Comparison of ENCODE assay signal across 12 cellular contexts in the genomic region with DNA sequence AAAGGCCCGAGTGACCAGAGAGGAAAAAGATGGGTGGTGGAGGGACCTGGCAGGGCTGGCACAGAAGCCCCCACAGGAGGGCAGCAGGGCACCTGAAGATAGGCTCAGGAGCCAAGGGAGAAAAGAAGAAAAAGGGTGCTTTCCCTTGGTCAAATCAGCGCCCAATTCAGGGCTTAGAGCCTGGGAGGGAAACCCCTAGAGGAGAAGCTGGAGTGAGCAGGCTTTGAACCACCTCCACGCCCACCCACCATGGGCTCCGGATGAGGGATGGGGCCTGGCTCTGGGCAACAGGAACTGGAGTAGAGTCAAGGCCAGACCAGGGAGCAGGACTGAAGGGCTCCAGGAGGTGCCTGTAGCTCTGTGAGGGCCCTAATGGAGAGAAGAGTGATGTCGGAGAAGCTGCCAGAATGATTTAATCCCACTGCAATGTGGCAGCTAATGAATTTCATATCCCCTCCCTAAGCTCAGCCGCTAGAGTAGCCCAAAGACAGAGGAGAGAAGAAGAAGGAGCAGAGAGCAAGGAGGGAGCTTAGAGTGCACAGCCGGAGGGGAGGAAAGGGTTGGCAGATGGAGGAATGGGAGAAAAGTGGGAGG. TPM values are rescaled to one million over a fixed set of nuclear protein-coding genes. Genes with fewer than 3 reads are reported as not detected.
A peak's percentile ranks its signal among the peaks of the same experiment; 100 is the strongest.
DNase-seq lines count a peak whose midpoint lies in the region; ATAC-seq and TF ChIP-seq lines count a peak whose summit lies in the region.
"Had no signal": no experiment of that assay in that cellular context is flagged by ENCODE, and none has a peak within 500 bp of the region (broad histone marks: within the 10 kb centered on the region; RNA-seq: fewer than 3 reads in every experiment).

No MANE protein-coding gene starts in this region.

- H2AFZ ChIP-seq in SK-N-SH (ENCODE audit: low read depth): peak overlapping the region; percentile 65; the same call in 1 of the 2 replicates

- H3K79me2 ChIP-seq in SK-N-SH (ENCODE audit: insufficient read depth): no peaks in the 10 kb centered on the region

- intact Hi-C loops in heart left ventricle (cut with DNase I) (loop anchor here in 1 of 10 donors (10.0 kb wide), 1 partner anchor 219 kb away; no protein-coding TSS in a partner anchor), gastrocnemius medialis (cut with DNase I; ENCODE audit: low total_unique reads) (no loop called here)

- TF ChIP-seq EP300 in SK-N-SH (IDR thresholded peaks at IDR 0.05; ENCODE audit: borderline replicate concordance in 1 of 2, low read depth in 1 of 2, low read length in 1 of 2): no peak

- CTCF ChIA-PET in SK-N-SH (lab: Yijun Ruan, JAX): interaction anchor here (0.8 to 1.3 kb wide), 3 partner anchors 23 to 238 kb away, joined by 3 to 4 read pairs (median 3); no protein-coding TSS in a partner anchor
- CTCF ChIA-PET in RWPE1 (lab: Yijun Ruan, JAX): interaction anchor here (0.6 to 1.1 kb wide), 6 partner anchors 25 to 1275 kb away, joined by 3 to 11 read pairs (median 4); no protein-coding TSS in a partner anchor

- H3K9me2 ChIP-seq in SK-N-SH: no peaks in the 10 kb centered on the region

- H3K36me3 ChIP-seq in GM06990 (ENCODE audit: control insufficient read depth, insufficient read depth, low read length): no peaks in the 10 kb centered on the region
- H3K36me3 ChIP-seq in SK-N-SH (replicated peaks in 1 of 2; ENCODE audit: control insufficient read depth in 1 of 2, insufficient read depth in 2 of 2, low read length in 1 of 2): no peaks in the 10 kb centered on the region
- no peaks in the 10 kb centered on the region for H3K36me3 ChIP-seq in heart left ventricle
- H3K36me3 ChIP-seq in gastrocnemius medialis: no peaks in the 10 kb centered on the region

- WGBS in SK-N-SH (ENCODE audit: low lambda C conversion rate): 59% methylated on average over 7 of the region's 7 CpGs
- WGBS in heart left ventricle, 4 donors: 70 to 81% (median 77%) methylated on average over 7 of the region's 7 CpGs

- no peaks in the 10 kb centered on the region for H3F3A ChIP-seq in SK-N-SH (replicated peaks; ENCODE audit: insufficient read depth)

- TF ChIP-seq CTCF in GM06990 (IDR thresholded peaks at IDR 0.05; ENCODE audit: insufficient read depth, low read length, poor library complexity, severe bottlenecking) (peak; percentile 25), SK-N-SH (IDR thresholded peaks at IDR 0.05) (peak; percentile 32; the same call in 1 of the 2 replicates), heart left ventricle (IDR thresholded peaks at IDR 0.05) (no peak), gastrocnemius medialis (IDR thresholded peaks at IDR 0.05 in 4 of 5, conservative IDR thresholded peaks at IDR 0.05 in 1 of 5) (no peak), RWPE1 (conservative IDR thresholded peaks at IDR 0.05; ENCODE audit: low read depth) (no peak)

- H3K4me3 ChIP-seq in GM06990 (replicated peaks; ENCODE audit: low read depth, low read length): no peak overlapping the region
- H3K4me3 ChIP-seq in SK-N-SH (ENCODE audit: low read depth in 2 of 2, low read length in 1 of 2): no peak overlapping the region
- peak overlapping the region in 1 of 12 donors; percentile 6 for H3K4me3 ChIP-seq in heart left ventricle
- no peak overlapping the region for H3K4me3 ChIP-seq in gastrocnemius medialis
- H3K4me3 ChIP-seq: SK-N-MC had no signal

- no peak for TF ChIP-seq RAD21 in SK-N-SH (IDR thresholded peaks at IDR 0.05; ENCODE audit: low read length)

- ATAC-seq in heart left ventricle: peak; percentile 10 to 72 (median 44)
- ATAC-seq in gastrocnemius medialis: no peak
- no peak for ATAC-seq in HG03457 (IDR thresholded peaks at IDR 0.05; ENCODE audit: unreplicated experiment)
- ATAC-seq: natural killer cell had no signal

- no peaks in the 10 kb centered on the region for H3K27me3 ChIP-seq in GM06990 (replicated peaks; ENCODE audit: control insufficient read depth, insufficient read depth, low read length)
- no peaks in the 10 kb centered on the region for H3K27me3 ChIP-seq in SK-N-SH (ENCODE audit: insufficient read depth)
- no peaks in the 10 kb centered on the region for H3K27me3 ChIP-seq in heart left ventricle
- H3K27me3 ChIP-seq in gastrocnemius medialis: no peaks in the 10 kb centered on the region

- H3K9me3 ChIP-seq in SK-N-SH: no peaks in the 10 kb centered on the region
- H3K9me3 ChIP-seq in heart left ventricle: no peaks in the 10 kb centered on the region
- no peaks in the 10 kb centered on the region for H3K9me3 ChIP-seq in gastrocnemius medialis

- peak overlapping the region; percentile 31; the same call in 1 of the 2 replicates for H3K4me2 ChIP-seq in SK-N-SH

- no peak for DNase-seq in GM06990 (ENCODE audit: extremely low read depth, insufficient read length)
- DNase-seq in SK-N-SH: no peak
- DNase-seq in heart left ventricle: no peak
- DNase-seq in gastrocnemius medialis: no peak
- DNase-seq in SKM-1 treated with dmso at 0.1 percent for 144 hours (lab: John Stamatoyannopoulos, UW; ENCODE audit: unreplicated experiment): no peak
- DNase-seq in NCI-H187 treated with DMSO at 0.1 percent for 48 hours (lab: John Stamatoyannopoulos, UW): no peak
- no peak for DNase-seq in RWPE1 (ENCODE audit: low spot score)
- DNase-seq: erythroblast, natural killer cell, NCI-H1105 had no signal

- TF ChIP-seq POLR2A in heart left ventricle (IDR thresholded peaks at IDR 0.05) (no peak), gastrocnemius medialis (IDR thresholded peaks at IDR 0.05) (no peak)

- POLR2A ChIA-PET in SK-N-SH (lab: Yijun Ruan, JAX): no interaction called here
- POLR2A ChIA-PET in RWPE1 (lab: Yijun Ruan, JAX; ENCODE audit: low non-redundant PET): interaction anchor here (0.6 kb wide), 1 partner anchor 1089 kb away, joined by 5 read pairs; no protein-coding TSS in a partner anchor

- H4K20me1 ChIP-seq in SK-N-SH (ENCODE audit: insufficient read depth): no peaks in the 10 kb centered on the region

- H3K27ac ChIP-seq in SK-N-SH (ENCODE audit: low read depth in 2 of 2, low read length in 1 of 2) (no peak overlapping the region), heart left ventricle (peak overlapping the region in 10 of 12 donors; percentile 2 to 89 (median 72)), gastrocnemius medialis (peak overlapping the region; percentile 58 to 84 (median 76)), RWPE1 (no peak overlapping the region)
- H3K27ac ChIP-seq: SK-N-MC had no signal

- no peak overlapping the region for H3K9ac ChIP-seq in SK-N-SH

- peaks cover 3 to 8% of the 10 kb centered on the region in 2 experiments; a peak in 2 of 4 replicates for H3K4me1 ChIP-seq in SK-N-SH (ENCODE audit: control insufficient read depth in 1 of 2, insufficient read depth in 2 of 2, low read depth in 1 of 2, low read length in 1 of 2)
- peaks cover 0 to 57% (median 27%) of the 10 kb centered on the region in 12 donors for H3K4me1 ChIP-seq in heart left ventricle
- H3K4me1 ChIP-seq in gastrocnemius medialis: peaks cover 41 to 48% of the 10 kb centered on the region in 2 donors

- in situ Hi-C loops in gastrocnemius medialis (cut with MboI; ENCODE audit: low sequenced_read_pairs in 4 of 4): no loop called here

TF ChIP-seq in SK-N-SH, 30 proteins besides CTCF, POLR2A, EP300 and RAD21:
- TF ChIP-seq, protein P1, sequence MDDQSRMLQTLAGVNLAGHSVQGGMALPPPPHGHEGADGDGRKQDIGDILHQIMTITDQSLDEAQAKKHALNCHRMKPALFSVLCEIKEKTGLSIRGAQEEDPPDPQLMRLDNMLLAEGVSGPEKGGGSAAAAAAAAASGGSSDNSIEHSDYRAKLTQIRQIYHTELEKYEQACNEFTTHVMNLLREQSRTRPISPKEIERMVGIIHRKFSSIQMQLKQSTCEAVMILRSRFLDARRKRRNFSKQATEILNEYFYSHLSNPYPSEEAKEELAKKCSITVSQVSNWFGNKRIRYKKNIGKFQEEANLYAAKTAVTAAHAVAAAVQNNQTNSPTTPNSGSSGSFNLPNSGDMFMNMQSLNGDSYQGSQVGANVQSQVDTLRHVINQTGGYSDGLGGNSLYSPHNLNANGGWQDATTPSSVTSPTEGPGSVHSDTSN (IDR thresholded peaks at IDR 0.05): peak; percentile 27; the same call in 1 of the 2 replicates
- TF ChIP-seq TAF1 (IDR thresholded peaks at IDR 0.05; ENCODE audit: borderline replicate concordance, low read depth, low read length): no peak

RNA-seq across cellular contexts. Expression of a gene that starts 12.0 kb away (rescaled TPM):
- 0.26 and 0.48 TPM in 2 replicates for polyA plus RNA-seq in SK-N-SH (2012; rRNA removed)
- 0.27 and 0.37 TPM in 2 replicates for polyA plus RNA-seq in SK-N-SH (2012; cell fraction: cytosol; rRNA removed)
- polyA plus RNA-seq in SK-N-SH (2012; cell fraction: nucleus; rRNA removed): 0.31 and 0.38 TPM in 2 replicates
- 10 to 100 TPM in 6 of 9 donors, 1 to 10 TPM in 3; 3.6 to 61.9 (median 13.6) TPM for total RNA-seq in heart left ventricle
- 10 to 100 TPM in 1 of 2 donors, 1 to 10 TPM in 1; 7.8 to 14.6 TPM for polyA plus RNA-seq in heart left ventricle
- 10 to 100 TPM; 12.2 to 32.6 (median 16.9) TPM for total RNA-seq in gastrocnemius medialis
- total RNA-seq: natural killer cell had no signal

RNA-seq across cellular contexts. Expression of a gene that starts 30.4 kb away (rescaled TPM):
- polyA plus RNA-seq in SK-N-SH (2012; rRNA removed) (not detected in 2 replicates), heart left ventricle (not detected)
- polyA plus RNA-seq in SK-N-SH (2012; cell fraction: cytosol; rRNA removed): not detected in 2 replicates
- not detected in 2 replicates for polyA plus RNA-seq in SK-N-SH (2012; cell fraction: nucleus; rRNA removed)
- total RNA-seq in heart left ventricle (not detected), gastrocnemius medialis (not detected)
- total RNA-seq: natural killer cell had no signal

Comparison
In these comparisons a context has a peak if more than half of its experiments do, and no peak if none do; other contexts are left out.
1. CTCF ChIP-seq: peak in GM06990 (single experiment) and SK-N-SH (single experiment); none in heart left ventricle (0 of 12), gastrocnemius medialis (0 of 5) and RWPE1 (single experiment).
2. H3K27ac ChIP-seq: peak in heart left ventricle (10 of 12) and gastrocnemius medialis (4 of 4); none in SK-N-SH (0 of 2) and RWPE1 (single experiment).
3. ATAC-seq: peak in heart left ventricle (4 of 4); none in gastrocnemius medialis (0 of 2) and HG03457 (single experiment).